In the genomic region with DNA sequence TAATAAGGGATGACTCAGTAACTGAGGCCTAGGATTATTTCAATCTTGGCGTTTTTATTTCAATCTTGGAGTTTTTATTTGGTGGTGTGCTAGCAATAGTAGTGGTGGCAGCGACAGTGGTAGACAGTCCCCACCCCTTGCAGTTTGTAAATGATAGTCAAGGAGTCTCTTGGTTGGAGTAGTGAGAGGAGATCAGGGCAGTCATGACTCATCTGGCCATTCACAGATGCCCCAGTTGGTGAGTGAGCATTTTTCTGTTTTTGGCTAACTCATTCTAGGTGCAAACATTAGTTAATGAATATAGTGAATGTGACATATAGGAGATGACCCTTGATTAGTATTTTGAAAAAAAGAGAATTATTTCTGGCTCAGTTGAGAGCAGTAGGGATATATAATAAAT, we compare ENCODE assay signal across 20 cellular contexts.
DNase-seq lines count a peak whose midpoint lies in the region; FAIRE-seq and TF ChIP-seq lines count a peak whose summit lies in the region.
"Had no signal": no experiment of that assay in that cellular context is flagged by ENCODE, and none has a peak within 500 bp of the region (broad histone marks: within the 10 kb centered on the region; RNA-seq: fewer than 3 reads in every experiment).

No MANE protein-coding gene starts in this region.

- H3K27me3 ChIP-seq in MG63 (no peaks in the 10 kb centered on the region), bronchial epithelial cell (ENCODE audit: control insufficient read depth, insufficient read depth, low read length) (no peaks in the 10 kb centered on the region), mesenchymal stem cell (ENCODE audit: control insufficient read depth in 1 of 2, insufficient read depth in 1 of 2, low read length in 2 of 2) (no peaks in the 10 kb centered on the region), esophagus muscularis mucosa (no peaks in the 10 kb centered on the region)
- H3K27me3 ChIP-seq: vagina had no signal

- no peak overlapping the region for H4K91ac ChIP-seq in mesenchymal stem cell (ENCODE audit: low read length)

- H3K4me2 ChIP-seq in mesenchymal stem cell (ENCODE audit: low read length, poor library complexity, severe bottlenecking), result no peak overlapping the region

- no peak overlapping the region for H3K18ac ChIP-seq in mesenchymal stem cell (ENCODE audit: low read depth in 1 of 2, low read length in 2 of 2)

- DNase-seq in EH (ENCODE audit: low read depth), result peak; percentile 35
- peak; percentile 6 for DNase-seq in MG63
- DNase-seq in bronchial epithelial cell (ENCODE audit: low read depth), result peak; percentile 16
- peak; percentile 15 for DNase-seq in mesenchymal stem cell
- no peak for DNase-seq in NCI-H2107 treated with DMSO at 0.1 percent for 48 hours (lab: John Stamatoyannopoulos, UW; ENCODE audit: unreplicated experiment)
- no peak for DNase-seq in urothelium cell line (ENCODE audit: low spot score)
- DNase-seq in esophagus muscularis mucosa (ENCODE audit: extremely low spot score), result no peak
- DNase-seq in NCI-H2171 (lab: John Stamatoyannopoulos, UW), result no peak
- DNase-seq: activated CD4-positive, alpha-beta memory T cell treated with anti-CD3 and anti-CD28 coated beads, Interleukin-2, amount 10 ng/mL, durations not matched to agents 7 days and 5 days; activated naive CD8-positive, alpha-beta T cell treated with anti-CD3 and anti-CD28 coated beads, Interleukin-2, amount 10 ng/mL, durations not matched to agents 7 days and 5 days; activated T-cell treated with anti-CD3 and anti-CD28 coated beads, Interleukin-2, amount 50 U/mL, for 4 hours; Calu3; central memory CD4-positive, alpha-beta T cell; GDM1; NCI-H2171 treated with DMSO at 0.1 percent for 48 hours; NCI-H82; right cardiac atrium; SW 1271 had no signal

- H3K9ac ChIP-seq in mesenchymal stem cell (ENCODE audit: low read length), result no peak overlapping the region

- H4K8ac ChIP-seq in mesenchymal stem cell (ENCODE audit: low read length), result no peak overlapping the region

- no peak overlapping the region for H3K4ac ChIP-seq in mesenchymal stem cell (ENCODE audit: low read depth in 1 of 2, low read length in 2 of 2)

- no peak overlapping the region for H2BK5ac ChIP-seq in mesenchymal stem cell (ENCODE audit: low read depth, low read length, poor library complexity, severe bottlenecking)

- intact Hi-C loops in esophagus muscularis mucosa (cut with DNase I), result no loop called here

- TF ChIP-seq POLR2A in esophagus muscularis mucosa (IDR thresholded peaks at IDR 0.05; ENCODE audit: low read depth), result no peak

- no peak overlapping the region for H2BK15ac ChIP-seq in mesenchymal stem cell (ENCODE audit: low read depth, poor library complexity, severe bottlenecking)

- FAIRE-seq in bronchial epithelial cell (lab: Jason Lieb, UNC) (no peak), urothelium cell line (lab: Jason Lieb, UNC) (no peak)

- no peak overlapping the region for H2BK120ac ChIP-seq in mesenchymal stem cell (ENCODE audit: low read depth, low read length)

- no peak overlapping the region for H2AK5ac ChIP-seq in mesenchymal stem cell (ENCODE audit: low read length, severe bottlenecking)

- H3K79me1 ChIP-seq in mesenchymal stem cell (replicated peaks; ENCODE audit: low read length, poor library complexity, severe bottlenecking), result no peaks in the 10 kb centered on the region

- 95% methylated on average over 2 of the region's 2 CpGs for WGBS in mesenchymal stem cell
- 100% methylated on average over 2 of the region's 2 CpGs for WGBS in esophagus muscularis mucosa

- no peak overlapping the region for H2AFZ ChIP-seq in mesenchymal stem cell (ENCODE audit: low read depth, low read length)

- H3K4me1 ChIP-seq in mesenchymal stem cell (ENCODE audit: control insufficient read depth, insufficient read depth, low read depth, low read length), result no peaks in the 10 kb centered on the region
- H3K4me1 ChIP-seq in esophagus muscularis mucosa, result no peaks in the 10 kb centered on the region
- H3K4me1 ChIP-seq: vagina had no signal

- no peak for TF ChIP-seq EP300 in esophagus muscularis mucosa (IDR thresholded peaks at IDR 0.05)

- H3K36me3 ChIP-seq in MG63 (peaks cover 9% of the 10 kb centered on the region), bronchial epithelial cell (ENCODE audit: control insufficient read depth, insufficient read depth, low read length) (peaks cover 4% of the 10 kb centered on the region), mesenchymal stem cell (ENCODE audit: control insufficient read depth in 1 of 2, insufficient read depth in 2 of 2, low read depth in 1 of 2, low read length in 2 of 2) (peaks cover 4 to 73% of the 10 kb centered on the region in 2 experiments), esophagus muscularis mucosa (peaks cover 24 to 78% (median 42%) of the 10 kb centered on the region in 4 donors)

- H3K27ac ChIP-seq in mesenchymal stem cell (ENCODE audit: low read length, poor library complexity, severe bottlenecking) (no peak overlapping the region), esophagus muscularis mucosa (replicated peaks in 1 of 4) (no peak overlapping the region)
- H3K27ac ChIP-seq: RWPE1, vagina had no signal

- no peak overlapping the region for H2BK12ac ChIP-seq in mesenchymal stem cell (ENCODE audit: low read length in 2 of 2)

- H3K14ac ChIP-seq in mesenchymal stem cell (ENCODE audit: low read length in 2 of 2), result no peak overlapping the region

- H3K23ac ChIP-seq in mesenchymal stem cell (ENCODE audit: low read length in 2 of 2), result no peak overlapping the region

- H3K9me3 ChIP-seq in MG63 (no peaks in the 10 kb centered on the region), mesenchymal stem cell (ENCODE audit: control insufficient read depth, low read length) (no peaks in the 10 kb centered on the region), esophagus muscularis mucosa (no peaks in the 10 kb centered on the region)
- H3K9me3 ChIP-seq: vagina had no signal

- TF ChIP-seq CTCF in bronchial epithelial cell (IDR thresholded peaks at IDR 0.05; ENCODE audit: insufficient read depth, low read length, severe bottlenecking) (no peak), esophagus muscularis mucosa (IDR thresholded peaks at IDR 0.05) (no peak)

- H3K4me3 ChIP-seq in MG63, result no peak overlapping the region
- no peak overlapping the region for H3K4me3 ChIP-seq in bronchial epithelial cell (ENCODE audit: low read depth, low read length)
- H3K4me3 ChIP-seq in mesenchymal stem cell (ENCODE audit: insufficient read depth in 1 of 2, low read depth in 1 of 2, low read length in 2 of 2), result no peak overlapping the region
- no peak overlapping the region for H3K4me3 ChIP-seq in esophagus muscularis mucosa
- H3K4me3 ChIP-seq: vagina had no signal

Comparison
In these comparisons a context has a peak if more than half of its experiments do, and no peak if none do; other contexts are left out.
1. DNase-seq: peak in EH (single experiment), MG63 (single experiment), bronchial epithelial cell (single experiment) and mesenchymal stem cell (single experiment); none in NCI-H2107 treated with DMSO at 0.1 percent for 48 hours (single experiment), urothelium cell line (single experiment), esophagus muscularis mucosa (single experiment) and NCI-H2171 (single experiment).